ENCODE assay signal across 28 cellular contexts in genomic region chr5:107305999-107306398, GRCh38.
"Had no signal": no experiment of that assay in that cellular context is flagged by ENCODE, and none has a peak within 500 bp of the region (broad histone marks: within the 10 kb centered on the region; RNA-seq: fewer than 3 reads in every experiment).

No MANE protein-coding gene starts in this region.

- ATAC-seq: activated CD4-positive, alpha-beta T cell treated with anti-CD3 and anti-CD28 coated beads for 36 hours; activated CD8-positive, alpha-beta T cell treated with anti-CD3 and anti-CD28 coated beads, Interleukin-2, amount 10 ng/mL, durations not matched to agents 7 days and 5 days; activated naive CD4-positive, alpha-beta T cell treated with anti-CD3 and anti-CD28 coated beads, Interleukin-2, amount 50 U/mL, for 72 hours; activated T-cell treated with anti-CD3 and anti-CD28 coated beads, Interleukin-2, amount 50 U/mL, for 72 hours; effector memory CD8-positive, alpha-beta T cell; gastroesophageal sphincter; heart right ventricle had no signal

- FAIRE-seq: astrocyte, colon had no signal

- H3K4me1 ChIP-seq: esophagus muscularis mucosa, gastroesophageal sphincter, heart right ventricle had no signal

- DNase-seq: activated CD4-positive, alpha-beta memory T cell treated with anti-CD3 and anti-CD28 coated beads for 36 hours; activated CD4-positive, alpha-beta T cell treated with anti-CD3 and anti-CD28 coated beads for 36 hours; activated CD4-positive, alpha-beta T cell treated with anti-CD3 and anti-CD28 coated beads, Interleukin-2, amount 10 ng/mL, durations not matched to agents 24 days and 14 days; activated CD4-positive, CD25-positive, alpha-beta regulatory T cell; activated CD4-positive, CD25-positive, alpha-beta regulatory T cell treated with anti-CD3 and anti-CD28 coated beads, Interleukin-2, amount 50 U/mL, for 72 hours; activated CD8-positive, alpha-beta memory T cell treated with anti-CD3 and anti-CD28 coated beads, Interleukin-2, amount 50 U/mL, for 48 hours; activated CD8-positive, alpha-beta T cell treated with anti-CD3 and anti-CD28 coated beads, Interleukin-2, amount 10 ng/mL, durations not matched to agents 7 days and 5 days; activated gamma-delta T cell; activated naive CD4-positive, alpha-beta T cell; activated naive CD4-positive, alpha-beta T cell treated with anti-CD3 and anti-CD28 coated beads, Interleukin-2, amount 10 ng/mL, durations not matched to agents 7 days and 5 days; activated naive CD8-positive, alpha-beta T cell treated with anti-CD3 and anti-CD28 coated beads, Interleukin-2, amount 10 ng/mL, durations not matched to agents 7 days and 5 days; activated T-cell treated with anti-CD3 and anti-CD28 coated beads for 4 hours; activated T-cell treated with anti-CD3 and anti-CD28 coated beads, Interleukin-2, amount 50 U/mL, for 24 hours; activated T-cell treated with anti-CD3 and anti-CD28 coated beads, Interleukin-2, amount 50 U/mL, for 72 hours; brain microvascular endothelial cell; caudate nucleus; cortex of kidney; dermis blood vessel endothelial cell; effector CD4-positive, alpha-beta T cell; effector memory CD8-positive, alpha-beta T cell; foreskin melanocyte; heart right ventricle; T-helper 2 cell had no signal

- H3K36me3 ChIP-seq: brain microvascular endothelial cell, esophagus muscularis mucosa, gastroesophageal sphincter, heart right ventricle had no signal

- H3K4me3 ChIP-seq: esophagus muscularis mucosa, gastroesophageal sphincter, heart right ventricle had no signal

- H3K9me3 ChIP-seq: esophagus muscularis mucosa, gastroesophageal sphincter, heart right ventricle had no signal

- H3K27me3 ChIP-seq: brain microvascular endothelial cell, esophagus muscularis mucosa, gastroesophageal sphincter, heart right ventricle had no signal

- H3K27ac ChIP-seq: brain microvascular endothelial cell, esophagus muscularis mucosa, gastroesophageal sphincter, heart right ventricle had no signal
